20 cellular contexts compared by ENCODE assay signal in the genomic region with DNA sequence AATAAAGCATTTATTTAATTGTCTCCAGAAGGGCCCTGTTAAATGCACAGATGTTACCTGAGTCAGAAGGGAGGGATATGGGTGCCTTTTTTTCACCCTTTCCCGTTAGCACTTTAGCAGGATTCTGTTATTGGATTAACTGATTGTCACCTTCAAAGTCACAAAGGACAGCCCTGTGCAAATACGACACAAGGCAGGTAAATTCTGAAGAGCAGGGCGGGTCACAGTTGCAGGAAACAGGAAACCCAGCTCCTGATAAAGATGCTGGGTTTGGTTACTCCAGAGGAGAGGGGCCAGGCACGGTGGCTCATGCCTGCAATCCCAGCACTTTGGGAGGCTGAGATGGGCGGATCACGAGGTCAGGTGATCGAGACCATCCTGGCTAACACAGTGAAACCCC. TPM values are rescaled to one million over a fixed set of nuclear protein-coding genes. Genes with fewer than 3 reads are reported as not detected.
"Had no signal": no experiment of that assay in that cellular context is flagged by ENCODE, and none has a peak within 500 bp of the region (broad histone marks: within the 10 kb centered on the region; RNA-seq: fewer than 3 reads in every experiment).

No MANE protein-coding gene starts in this region.

- H3K9me3 ChIP-seq: right lobe of liver, testis had no signal

- H3K4me1 ChIP-seq: testis had no signal

- H3K36me3 ChIP-seq: right lobe of liver had no signal

- H3K27ac ChIP-seq: right lobe of liver, skin epidermis, testis had no signal

- DNase-seq: activated T-cell treated with anti-CD3 and anti-CD28 coated beads, Interleukin-2, amount 50 U/mL, for 1 hour; aorta; effector memory CD4-positive, alpha-beta T cell; foreskin melanocyte; hypothalamus; naive thymus-derived CD4-positive, alpha-beta T cell; occipital lobe; right lobe of liver; stimulated activated CD4-positive, alpha-beta T cell treated with anti-CD3 and anti-CD28 coated beads, Interleukin-15, amount 100 ng/mL, for 24 hours; stimulated activated CD4-positive, alpha-beta T cell treated with anti-CD3 and anti-CD28 coated beads, Interleukin-2, amount 100 ng/mL, for 48 hours; stimulated activated CD8-positive, alpha-beta memory T cell treated with anti-CD3 and anti-CD28 coated beads, Interleukin-4, amount 100 ng/mL, for 48 hours; stimulated activated naive B cell treated with anti-CD40 and anti-IgM and Interleukin-4, amounts not matched to agents 10 μg/mL and 1 μg/mL and 100 μg/mL, for 72 hours; T-helper 1 cell; T-helper 9 cell; testis; trophoblast cell had no signal

- H3K27me3 ChIP-seq: right lobe of liver, testis had no signal

- H3K4me3 ChIP-seq: right lobe of liver, skin epidermis, testis had no signal

- ATAC-seq: activated naive CD4-positive, alpha-beta T cell treated with anti-CD3 and anti-CD28 coated beads, Interleukin-2, amount 50 U/mL, for 72 hours; esophagus mucosa; naive thymus-derived CD4-positive, alpha-beta T cell; right lobe of liver; stimulated activated naive B cell treated with anti-CD40 and anti-IgM and Interleukin-4, amounts not matched to agents 10 μg/mL and 1 μg/mL and 100 μg/mL, for 72 hours; WTC11 had no signal

RNA-seq across cellular contexts. Expression of gene PKDCC, which starts 11.4 kb away (rescaled TPM):
- total RNA-seq: activated naive CD4-positive, alpha-beta T cell treated with anti-CD3 and anti-CD28 coated beads, Interleukin-2, amount 50 U/mL, for 72 hours; naive thymus-derived CD4-positive, alpha-beta T cell had no signal
- polyA plus RNA-seq: naive thymus-derived CD4-positive, alpha-beta T cell had no signal
